Comparison of ENCODE assay signal across 14 cellular contexts in the genomic region with DNA sequence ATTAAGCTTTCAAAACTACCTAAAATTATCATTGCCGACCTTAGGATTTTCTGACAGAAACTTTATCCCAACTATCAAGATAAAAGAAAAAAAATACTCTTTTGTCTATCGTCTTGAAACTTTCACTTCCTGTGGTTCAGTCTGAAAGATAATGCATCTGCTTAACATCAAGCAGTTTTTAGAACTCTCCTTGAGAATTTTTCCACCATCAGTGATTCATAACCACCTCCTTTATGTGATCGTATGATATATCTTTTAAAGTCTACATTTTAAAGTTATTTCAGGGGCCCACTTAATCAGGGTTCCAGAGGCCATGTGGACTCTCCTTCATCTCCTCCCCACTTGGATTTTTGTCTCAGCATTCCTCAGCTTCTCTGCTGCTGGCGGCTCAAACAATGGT.
"Had no signal": no experiment of that assay in that cellular context is flagged by ENCODE, and none has a peak within 500 bp of the region (broad histone marks: within the 10 kb centered on the region; RNA-seq: fewer than 3 reads in every experiment).

No MANE protein-coding gene starts in this region.

- DNase-seq: activated CD4-positive, alpha-beta T cell treated with anti-CD3 and anti-CD28 coated beads for 1 hour; activated CD4-positive, alpha-beta T cell treated with anti-CD3 and anti-CD28 coated beads, Interleukin-2, amount 50 U/mL, for 48 hours; activated naive CD4-positive, alpha-beta T cell treated with Interleukin-2 at 50 U/mL for 16 hours; activated naive CD8-positive, alpha-beta T cell treated with anti-CD3 and anti-CD28 coated beads, Interleukin-2, amount 50 U/mL, for 24 hours; hippocampal formation; kidney; left lung; mammary epithelial cell; pancreas; retina had no signal

- H3K4me3 ChIP-seq: cardiac muscle cell, left lung, pancreas had no signal

- H3K27me3 ChIP-seq: cardiac muscle cell, left lung, pancreas had no signal

- H3K36me3 ChIP-seq: cardiac muscle cell, left lung, pancreas had no signal

- H3K9me3 ChIP-seq: pancreas had no signal

- ATAC-seq: activated naive CD8-positive, alpha-beta T cell treated with anti-CD3 and anti-CD28 coated beads, Interleukin-2, amount 50 U/mL, for 24 hours; activated T-helper 17 cell treated with anti-CD3 and anti-CD28 coated beads, Interleukin-2, amount 50 U/mL, for 72 hours; left lung; pancreas; stimulated activated effector memory CD8-positive, alpha-beta T cell treated with anti-CD3 and anti-CD28 coated beads, Interleukin-12 subunit alpha, Interleukin-12 subunit beta, amount 100 ng/mL, for 72 hours had no signal

- H3K27ac ChIP-seq: cardiac muscle cell, left lung, pancreas, VCaP had no signal

- H3K4me1 ChIP-seq: left lung, pancreas had no signal
